ENCODE assay signal across 8 cellular contexts in the genomic region with DNA sequence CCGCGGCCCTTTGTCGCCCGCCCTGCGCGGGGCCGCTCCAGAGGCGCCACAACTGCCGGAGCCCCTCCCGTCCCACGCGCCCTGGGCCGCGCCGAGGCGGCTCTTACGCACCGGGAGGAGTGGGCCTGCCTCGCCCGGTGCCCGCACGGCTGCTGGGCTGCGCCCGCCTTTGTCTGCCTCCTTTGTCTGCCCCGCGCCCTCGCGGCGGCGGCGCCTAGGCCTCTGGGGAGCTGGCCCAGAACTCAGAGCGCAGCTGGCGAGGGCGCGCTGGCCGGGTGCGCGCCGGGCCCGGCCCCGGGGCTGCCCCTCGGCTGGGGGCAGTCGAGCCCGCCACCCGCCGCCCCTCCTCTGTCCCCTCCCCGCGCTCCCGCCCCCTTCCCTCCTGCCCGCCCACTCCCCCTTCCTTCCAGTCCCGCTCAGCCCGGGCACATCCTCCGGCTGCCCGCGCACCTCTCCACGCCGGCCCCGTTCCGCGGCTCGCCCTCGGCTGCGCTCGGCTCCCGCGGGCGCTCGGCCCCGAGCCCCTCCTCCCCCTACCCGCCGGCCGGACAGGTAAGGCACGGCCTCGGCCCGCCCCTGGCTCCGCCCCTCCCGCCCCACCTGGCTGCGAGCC. TPM values are rescaled to one million over a fixed set of nuclear protein-coding genes. Genes with fewer than 3 reads are reported as not detected.
DNase-seq lines count a peak whose midpoint lies in the region; TF ChIP-seq lines count a peak whose summit lies in the region.

TSS of gene DRAXIN (plus strand) at position 409 of the 613 bp plus-strand sequence. CDS start 14,549 bp downstream, outside the sequence.

- H3K27ac Mint-ChIP-seq in nephron progenitor cell = peak within 1 kb of the TSS; percentile 98

- peak; percentile 86 for DNase-seq in D341Med (ENCODE audit: low spot score)
- DNase-seq in NCI-H1930 (lab: John Stamatoyannopoulos, UW) = peak; percentile 44 to 58
- DNase-seq in breast epithelium (ENCODE audit: low spot score in 2 of 2) = no peak
- DNase-seq in nephron progenitor cell = peak; percentile 79
- DNase-seq in HPDE6-E6E7 (ENCODE audit: extremely low spot score) = no peak
- DNase-seq in C1 segment of cervical spinal cord (lab: John Stamatoyannopoulos, UW) = no peak
- no peak for DNase-seq in activated CD4-positive, alpha-beta T cell treated with anti-CD3 and anti-CD28 coated beads, Interleukin-2, amount 50 U/mL, for 1 hour
- no peak for DNase-seq in cortex of kidney (lab: John Stamatoyannopoulos, UW)

- H3K4me3 ChIP-seq in breast epithelium = peak within 1 kb of the TSS in 2 of 3 donors; percentile 54 to 69

- H3K27ac ChIP-seq in breast epithelium = no peak within 1 kb of the TSS

- no peaks in the 10 kb centered on the region for H3K36me3 Mint-ChIP-seq in nephron progenitor cell (ENCODE audit: low read depth)

- peaks cover 45% of the 10 kb centered on the region for H3K4me1 Mint-ChIP-seq in nephron progenitor cell

- no peaks in the 10 kb centered on the region for H3K9me3 ChIP-seq in breast epithelium

- peaks cover 42% of the 10 kb centered on the region for H3K27me3 Mint-ChIP-seq in nephron progenitor cell (ENCODE audit: low read depth, poor library complexity)

- H3K36me3 ChIP-seq in breast epithelium = no peaks in the 10 kb centered on the region

- peaks cover 6 to 31% of the 10 kb centered on the region in 2 donors for H3K27me3 ChIP-seq in breast epithelium

- intact Hi-C loops in breast epithelium (cut with DNase I; ENCODE audit: low total_unique reads) = no loop called here

- H3K9me3 Mint-ChIP-seq in nephron progenitor cell = no peaks in the 10 kb centered on the region

- TF ChIP-seq CTCF in breast epithelium (IDR thresholded peaks at IDR 0.05) (no peak), nephron progenitor cell (IDR thresholded peaks at IDR 0.05) (no peak)

- peaks cover 11% of the 10 kb centered on the region in 2 donors for H3K4me1 ChIP-seq in breast epithelium

- TF ChIP-seq POLR2A in breast epithelium (IDR thresholded peaks at IDR 0.05) = no peak

- H3K4me3 Mint-ChIP-seq in nephron progenitor cell = peak within 1 kb of the TSS; percentile 94

RNA-seq across cellular contexts. Expression of gene DRAXIN, which starts in this region (rescaled TPM):
- under 1 TPM; under 0.01 to 0.15 (median under 0.01) TPM for total RNA-seq in breast epithelium

Comparison
In these comparisons a context has a peak if more than half of its experiments do, and no peak if none do; other contexts are left out.
1. DNase-seq: peak in D341Med (single experiment), NCI-H1930 (2 of 2) and nephron progenitor cell (single experiment); none in breast epithelium (0 of 2), HPDE6-E6E7 (single experiment), C1 segment of cervical spinal cord (0 of 14), activated CD4-positive, alpha-beta T cell treated with anti-CD3 and anti-CD28 coated beads, Interleukin-2, amount 50 U/mL, for 1 hour (single experiment) and cortex of kidney (single experiment).